ENCODE assay signal across 28 cellular contexts in the genomic region with DNA sequence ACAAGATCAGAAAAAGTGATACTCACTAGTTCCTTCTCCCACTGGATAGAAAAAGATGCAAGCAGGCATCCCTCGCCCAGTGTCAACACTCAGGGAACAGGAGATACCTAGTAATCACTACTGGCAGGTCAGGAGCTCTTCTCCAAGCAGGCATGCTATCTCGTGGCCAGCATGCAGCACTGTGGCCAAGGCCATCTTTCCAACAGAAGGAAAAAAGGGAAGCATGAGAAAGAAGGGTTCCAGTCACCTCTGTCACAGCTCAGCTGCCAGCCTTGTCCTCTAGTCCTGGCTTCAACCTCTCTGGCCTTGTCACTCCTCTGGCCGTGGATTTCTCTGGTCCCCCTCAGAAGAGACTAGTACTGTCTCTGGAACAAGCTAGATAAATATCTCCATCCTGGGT. TPM values are rescaled to one million over a fixed set of nuclear protein-coding genes. Genes with fewer than 3 reads are reported as not detected.
DNase-seq lines count a peak whose midpoint lies in the region; ATAC-seq, FAIRE-seq and TF ChIP-seq lines count a peak whose summit lies in the region.
"Had no signal": no experiment of that assay in that cellular context is flagged by ENCODE, and none has a peak within 500 bp of the region (broad histone marks: within the 10 kb centered on the region; RNA-seq: fewer than 3 reads in every experiment).

No MANE protein-coding gene starts in this region.

- peaks cover 12% of the 10 kb centered on the region; the same call in 1 of the 2 replicates for H3K79me1 ChIP-seq in H1 (ENCODE audit: low read depth, low read length)

- peak overlapping the region; percentile 94; the same call in 1 of the 2 replicates for H2AK5ac ChIP-seq in H1 (ENCODE audit: low read depth, low read length)

- TF ChIP-seq EP300 in A549 (IDR thresholded peaks at IDR 0.05): no peak
- no peak for TF ChIP-seq EP300 in H1 (IDR thresholded peaks at IDR 0.05; ENCODE audit: borderline replicate concordance in 1 of 2, low read depth in 2 of 2, low read length in 2 of 2)

- no peak overlapping the region for H3K4ac ChIP-seq in H1 (replicated peaks; ENCODE audit: insufficient read length, low read depth, low read length)

- H2BK20ac ChIP-seq in H1 (ENCODE audit: low read length): peak overlapping the region; percentile 8; the same call in 1 of the 2 replicates

- H3K4me3 ChIP-seq in A549 (no peak overlapping the region), H1 (ENCODE audit: extremely low read depth in 1 of 4, insufficient read depth in 2 of 4, low read depth in 3 of 4, low read length in 4 of 4) (no peak overlapping the region), kidney (ENCODE audit: low read length in 2 of 2) (no peak overlapping the region)
- H3K4me3 ChIP-seq: MG63 had no signal

- H3K79me2 ChIP-seq in H1 (ENCODE audit: control insufficient read depth in 1 of 2, insufficient read depth in 2 of 2, low read length in 2 of 2): peaks cover 8 to 66% of the 10 kb centered on the region in 2 experiments

- H3K4me2 ChIP-seq in A549 (peak overlapping the region; percentile 27; the same call in 1 of the 3 replicates), H1 (ENCODE audit: insufficient read depth in 1 of 2, low read depth in 2 of 2, low read length in 2 of 2) (no peak overlapping the region)
- H3K4me2 ChIP-seq: SK-N-SH had no signal

- peak overlapping the region; percentile 31 for H3K27ac Mint-ChIP-seq in progenitor cell of endocrine pancreas
- H3K27ac Mint-ChIP-seq: HFFc6 had no signal

- H4K5ac ChIP-seq in H1 (ENCODE audit: insufficient read length, low read depth, low read length): no peak overlapping the region

- peaks cover 43% of the 10 kb centered on the region for H3K4me1 Mint-ChIP-seq in progenitor cell of endocrine pancreas (ENCODE audit: low read depth)

- H4K91ac ChIP-seq in H1 (replicated peaks; ENCODE audit: insufficient read length, low read length): no peak overlapping the region

- no peak for FAIRE-seq in A549 (lab: Jason Lieb, UNC)
- no peak for FAIRE-seq in H1 (lab: Jason Lieb, UNC)
- no peak for FAIRE-seq in kidney (lab: Jason Lieb, UNC)
- FAIRE-seq: G401.6, GM12892, GM19239, H54 had no signal

- no peak overlapping the region for H4K8ac ChIP-seq in H1 (ENCODE audit: extremely low read depth, insufficient read depth, low read length)

- H3K27ac ChIP-seq in A549 (peak overlapping the region; percentile 4 to 67; a peak in 1 of 6 replicates), H1 (ENCODE audit: low read depth, low read length) (no peak overlapping the region), kidney (ENCODE audit: low read depth in 2 of 2, low read length in 2 of 2) (no peak overlapping the region)

- H3K4me3 Mint-ChIP-seq in progenitor cell of endocrine pancreas (ENCODE audit: low read depth): no peak overlapping the region
- H3K4me3 Mint-ChIP-seq: CD8-positive, alpha-beta memory T cell; HFFc6 had no signal

- no peak overlapping the region for H3K23ac ChIP-seq in H1 (ENCODE audit: insufficient read length)

- peaks cover 0 to 3% of the 10 kb centered on the region in 2 experiments for H4K20me1 ChIP-seq in H1 (replicated peaks in 1 of 2; ENCODE audit: control insufficient read depth in 1 of 2, insufficient read depth in 2 of 2, low read length in 2 of 2)

- H3K9ac ChIP-seq in H1 (replicated peaks in 1 of 4; ENCODE audit: extremely low read depth in 1 of 4, low read depth in 3 of 4, low read length in 3 of 4) (no peak overlapping the region), kidney (ENCODE audit: low read length in 2 of 2) (no peak overlapping the region)
- H3K9ac ChIP-seq: SK-N-SH had no signal

- POLR2A ChIA-PET in A549 (lab: Yijun Ruan, JAX) (no interaction called here), H1 (lab: Charles Lee; ENCODE audit: partially characterized antibody) (interaction anchor here (2.2 kb wide), 1 partner anchor 9 kb away, joined by 8 read pairs; no protein-coding TSS in a partner anchor)

- DNase-seq in A549 (ENCODE audit: low read depth in 1 of 2, low spot score in 1 of 2) (no peak), OCI-M1 (lab: John Stamatoyannopoulos, UW) (peak; percentile 13), H1 (ENCODE audit: low read depth in 1 of 2, low spot score in 2 of 2) (no peak), progenitor cell of endocrine pancreas (ENCODE audit: low spot score, unreplicated experiment) (no peak), kidney (no peak), SIG-M5 treated with dmso at 0.1 percent for 504 hours (lab: John Stamatoyannopoulos, UW; ENCODE audit: unreplicated experiment) (no peak)
- DNase-seq: 8988T; AML-193; C1 segment of cervical spinal cord; Calu3; CD8-positive, alpha-beta memory T cell; DMS153; HFFc6; Kasumi-1; MG63; NCI-H1417; NCI-H1694 treated with DMSO at 0.1 percent for 48 hours; NCI-H2081 treated with DMSO at 0.1 percent for 48 hours; NCI-H2171 treated with DMSO at 0.1 percent for 48 hours; NCI-H446; NCI-H526; SHP77 treated with DMSO at 0.1 percent for 48 hours; SK-N-SH had no signal

- H2BK5ac ChIP-seq in H1 (ENCODE audit: low read depth, low read length): peak overlapping the region; percentile 88; the same call in 1 of the 2 replicates

- peak overlapping the region; percentile 96 for H2BK12ac ChIP-seq in H1 (ENCODE audit: low read depth, low read length)

- no peaks in the 10 kb centered on the region for H3K27me3 Mint-ChIP-seq in progenitor cell of endocrine pancreas

- TF ChIP-seq POLR2A in A549 (IDR thresholded peaks at IDR 0.05; ENCODE audit: low read length) (no peak), H1 (IDR thresholded peaks at IDR 0.05; ENCODE audit: control extremely low read depth in 1 of 2, low read depth in 2 of 2, low read length in 2 of 2) (no peak)

- H3K36me3 ChIP-seq in H1 (ENCODE audit: control insufficient read depth in 2 of 4, insufficient read depth in 4 of 4, low read length in 3 of 4) (no peaks in the 10 kb centered on the region), kidney (ENCODE audit: control insufficient read depth in 1 of 2, insufficient read depth in 2 of 2, low read length in 2 of 2) (no peaks in the 10 kb centered on the region)
- H3K36me3 ChIP-seq: MG63 had no signal

- H2BK120ac ChIP-seq in H1 (replicated peaks; ENCODE audit: low read depth, low read length): no peak overlapping the region

- TF ChIP-seq CTCF in A549 (IDR thresholded peaks at IDR 0.05) (no peak), H1 (IDR thresholded peaks at IDR 0.05; ENCODE audit: control extremely low read depth in 1 of 3, insufficient read depth in 1 of 3, low read depth in 1 of 3, low read length in 3 of 3) (no peak), progenitor cell of endocrine pancreas (IDR thresholded peaks at IDR 0.05; ENCODE audit: unreplicated experiment) (no peak), kidney (IDR thresholded peaks at IDR 0.05; ENCODE audit: borderline replicate concordance, extremely low read depth, insufficient read depth) (no peak)

- peaks cover 6% of the 10 kb centered on the region for H3K36me3 Mint-ChIP-seq in progenitor cell of endocrine pancreas (ENCODE audit: insufficient read depth)
- H3K36me3 Mint-ChIP-seq: CD8-positive, alpha-beta memory T cell had no signal

- ATAC-seq in A549 (no peak), GM18498 (IDR thresholded peaks at IDR 0.05; ENCODE audit: unreplicated experiment) (no peak)

- H3K14ac ChIP-seq in H1 (ENCODE audit: insufficient read length): no peak overlapping the region

- H3K18ac ChIP-seq in H1 (ENCODE audit: extremely low read depth, low read length): no peak overlapping the region

- CTCF ChIA-PET in A549 (lab: Yijun Ruan, JAX): interaction anchor here (1.1 to 3.4 kb wide), 3 partner anchors 10 to 34 kb away, joined by 4 to 9 read pairs (median 4); no protein-coding TSS in a partner anchor
- CTCF ChIA-PET in H1 (lab: Charles Lee; ENCODE audit: partially characterized antibody): interaction anchor here (0.7 to 17.9 kb wide), 4 partner anchors 8 to 167 kb away, joined by 3 to 169 read pairs (median 4); no protein-coding TSS in a partner anchor

- WGBS in A549 (ENCODE audit: missing lambda C conversion rate): 85% methylated on average over 3 of the region's 3 CpGs
- 93% methylated on average over 3 of the region's 3 CpGs; no CpG with 5 or more reads in 1 of the 2 experiments for WGBS in H1 (ENCODE audit: extremely low coverage in 1 of 2, insufficient coverage in 1 of 2, insufficient read length in 1 of 2, insufficient replicate concordance in 2 of 2, low coverage in 1 of 2, low lambda C conversion rate in 2 of 2, missing lambda C conversion rate in 1 of 2), 2 experiments

- no peaks in the 10 kb centered on the region for H3K27me3 ChIP-seq in H1 (replicated peaks in 1 of 4; ENCODE audit: control insufficient read depth in 3 of 4, extremely low read depth in 1 of 4, insufficient read depth in 3 of 4, low read length in 3 of 4)
- H3K27me3 ChIP-seq: MG63 had no signal

- H3K56ac ChIP-seq in H1 (replicated peaks; ENCODE audit: insufficient read length, low read depth, low read length): no peak overlapping the region

- intact Hi-C loops in kidney (cut with DNase I): no loop called here

- peaks cover 12% of the 10 kb centered on the region; the same call in 2 of the 3 replicates for H3K4me1 ChIP-seq in A549
- peaks cover 14 to 27% (median 23%) of the 10 kb centered on the region in 4 experiments for H3K4me1 ChIP-seq in H1 (replicated peaks in 1 of 4; ENCODE audit: control insufficient read depth in 3 of 4, insufficient read depth in 4 of 4, low read length in 3 of 4)
- peaks cover 14 to 23% of the 10 kb centered on the region in 2 donors for H3K4me1 ChIP-seq in kidney (ENCODE audit: control insufficient read depth in 1 of 2, insufficient read depth in 1 of 2, low read depth in 1 of 2, low read length in 2 of 2)

- no peak overlapping the region for H2AFZ ChIP-seq in H1 (ENCODE audit: low read length)

- H3K23me2 ChIP-seq in H1 (ENCODE audit: low read depth, low read length): peaks cover 2% of the 10 kb centered on the region; the same call in 1 of the 2 replicates

- TF ChIP-seq RAD21 in A549 (conservative IDR thresholded peaks at IDR 0.05 in 1 of 2, IDR thresholded peaks at IDR 0.05 in 1 of 2): no peak
- no peak for TF ChIP-seq RAD21 in H1 (IDR thresholded peaks at IDR 0.05 in 1 of 2, conservative IDR thresholded peaks at IDR 0.05 in 1 of 2; ENCODE audit: low read depth in 2 of 2, low read length in 2 of 2)

- peak overlapping the region; percentile 90; the same call in 1 of the 2 replicates for H2BK15ac ChIP-seq in H1 (ENCODE audit: low read length)

- H3K9me3 ChIP-seq in A549: no peaks in the 10 kb centered on the region
- no peaks in the 10 kb centered on the region for H3K9me3 ChIP-seq in H1 (ENCODE audit: insufficient read depth in 2 of 2, low read depth in 1 of 2, low read length in 1 of 2)
- no peaks in the 10 kb centered on the region for H3K9me3 ChIP-seq in kidney (ENCODE audit: control insufficient read depth in 1 of 2, low read length in 2 of 2)
- H3K9me3 ChIP-seq: MG63, SK-N-SH had no signal

- no peaks in the 10 kb centered on the region for H3K9me3 Mint-ChIP-seq in progenitor cell of endocrine pancreas (ENCODE audit: low read depth)
- H3K9me3 Mint-ChIP-seq: CD8-positive, alpha-beta memory T cell; HFFc6 had no signal

RNA-seq across cellular contexts. Expression of gene DLG5, which starts 45.3 kb away (rescaled TPM):
- polyA plus RNA-seq in A549 (2011; rRNA removed) (17.0 and 23.3 TPM in 2 replicates), A549 (2017; fragmentation: RNase III; extraction: RNeasy Plus Mini Kit Qiagen cat#74134 plus additional on column Dnase treatment) (28.0 to 30.9 TPM (median 29.4 TPM) in 3 replicates), H1 (2011; rRNA removed) (15.6 and 31.4 TPM in 2 replicates), kidney (ENCODE audit: insufficient read depth, low read depth, low replicate concordance) (5.4 TPM)
- polyA plus RNA-seq in A549 (2012; cell fraction: cytosol; rRNA removed): 25.8 and 30.8 TPM in 2 replicates
- polyA plus RNA-seq in A549 (2012; cell fraction: nucleus; rRNA removed): 60.4 and 73.8 TPM in 2 replicates
- polyA minus RNA-seq in A549 (2011; rRNA and poly(A)+ RNA removed): 36.7 and 38.4 TPM in 2 replicates
- 71.4 and 71.8 TPM in 2 replicates for total RNA-seq in H1 (2021; fragmentation: NEBNext Ultra II Directional; extraction: Animal tissue kit (Norgen Biotek cat#: 25700))
- 29.7 TPM for polyA plus RNA-seq in H1 (2011; cell fraction: cytosol; rRNA removed)
- polyA plus RNA-seq in H1 (2011; cell fraction: nucleus; rRNA removed): 105 TPM
- polyA plus RNA-seq in H1 (2012, experiment 1 of 2): 37.5 to 47.2 TPM (median 44.9 TPM) in 4 replicates
- 14.3 TPM for polyA plus RNA-seq in H1 (2012, experiment 2 of 2)
- polyA plus RNA-seq in H1 (2013, experiment 1 of 2): 33.3 TPM
- 32.1 TPM for polyA plus RNA-seq in H1 (2013, experiment 2 of 2)
- 36.3 and 52.4 TPM in 2 replicates for polyA minus RNA-seq in H1 (2011; rRNA and poly(A)+ RNA removed)
- 34.0 TPM for polyA minus RNA-seq in H1 (2011; cell fraction: cytosol; rRNA and poly(A)+ RNA removed)
- polyA minus RNA-seq in H1 (2011; cell fraction: nucleus; rRNA and poly(A)+ RNA removed): 45.7 TPM
- total RNA-seq in progenitor cell of endocrine pancreas (132 and 149 TPM in 2 replicates), kidney (30.0 TPM)

Comparison
In these comparisons a context has a peak if more than half of its experiments do, and no peak if none do; other contexts are left out.
1. H3K27ac ChIP-seq: peak in A549 (2 of 2); none in H1 (single experiment) and kidney (0 of 2).